ENCODE assay signal across 23 cellular contexts in genomic region chr15:38430106-38430760, GRCh38.
"Had no signal": no experiment of that assay in that cellular context is flagged by ENCODE, and none has a peak within 500 bp of the region (broad histone marks: within the 10 kb centered on the region; RNA-seq: fewer than 3 reads in every experiment).

No MANE protein-coding gene starts in this region.

- H3K36me3 Mint-ChIP-seq: IgD-negative memory B cell had no signal

- DNase-seq: KBM-7, MV-4-11, NCI-H1048, NCI-H1105, NCI-H1417, NCI-H1436 treated with DMSO at 0.1 percent for 48 hours, NCI-H1694, NCI-H187 treated with DMSO at 0.1 percent for 48 hours, NCI-H2081, NCI-H2107, NCI-H2227 treated with DMSO at 0.1 percent for 48 hours, NCI-H524, NCI-H69, NCI-H774, Right ventricle myocardium superior, RPMI8226, SIG-M5 had no signal

- H3K4me1 ChIP-seq: SJSA1 had no signal

- H3K27ac ChIP-seq: HL-60, SJSA1, SK-N-MC had no signal

- H3K9me3 ChIP-seq: SJSA1 had no signal

- H3K4me3 Mint-ChIP-seq: IgD-negative memory B cell had no signal

- H3K4me3 ChIP-seq: SJSA1, SK-N-MC had no signal

- H3K4me1 Mint-ChIP-seq: IgD-negative memory B cell had no signal

- H3K27ac Mint-ChIP-seq: IgD-negative memory B cell had no signal

- H3K36me3 ChIP-seq: SJSA1 had no signal

- H3K9me3 Mint-ChIP-seq: IgD-negative memory B cell had no signal

- FAIRE-seq: HTR-8/SVneo, RCC 7860 had no signal
